Comparison of ENCODE assay signal across 24 cellular contexts in the genomic region with DNA sequence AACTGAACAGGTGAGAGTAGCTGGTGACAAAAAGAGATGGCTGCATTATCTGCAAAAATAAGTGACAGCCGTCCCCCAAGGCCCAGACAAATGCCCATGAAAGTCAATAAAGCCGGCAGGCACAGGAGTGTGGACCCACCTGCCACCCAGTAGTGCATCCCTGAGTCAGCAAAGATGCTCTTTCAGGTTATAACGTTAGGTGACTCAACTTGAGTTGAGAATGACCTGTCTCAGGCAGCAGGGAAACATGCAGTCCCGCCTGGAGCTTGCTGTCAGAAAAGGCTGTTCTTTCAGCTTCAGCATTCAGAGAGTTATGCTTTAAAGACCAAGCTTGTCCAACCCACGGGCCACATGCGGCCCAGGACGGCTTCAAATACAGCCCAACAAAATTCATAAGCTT.
DNase-seq lines count a peak whose midpoint lies in the region; ATAC-seq, FAIRE-seq and TF ChIP-seq lines count a peak whose summit lies in the region.
"Had no signal": no experiment of that assay in that cellular context is flagged by ENCODE, and none has a peak within 500 bp of the region (broad histone marks: within the 10 kb centered on the region; RNA-seq: fewer than 3 reads in every experiment).

No MANE protein-coding gene starts in this region.

- H3K4ac ChIP-seq in H9 (ENCODE audit: low read depth, low read length): no peak overlapping the region

- H3K79me2 ChIP-seq in H9 (ENCODE audit: insufficient read depth, low read length) (no peaks in the 10 kb centered on the region), K562 (ENCODE audit: control insufficient read depth, insufficient read depth, low read length) (no peaks in the 10 kb centered on the region), smooth muscle cell (ENCODE audit: low read depth) (peaks cover 15% of the 10 kb centered on the region)

- no peak overlapping the region for H3K14ac ChIP-seq in H9 (ENCODE audit: insufficient read depth, low read length)

- H3K27me3 ChIP-seq in H9 (ENCODE audit: insufficient read depth, low read length) (no peaks in the 10 kb centered on the region), K562 (ENCODE audit: control insufficient read depth in 2 of 2, insufficient read depth in 2 of 2, low read length in 2 of 2) (peaks cover 32 to 47% of the 10 kb centered on the region in 2 experiments; a peak in 4 of 5 replicates), smooth muscle cell (ENCODE audit: low read depth) (no peaks in the 10 kb centered on the region)
- H3K27me3 ChIP-seq: BLaER1 treated with 17β-estradiol and CSF1 and Interleukin-3, amounts not matched to agents 10 nM and 100 nM had no signal

- H2BK20ac ChIP-seq in H9 (ENCODE audit: low read depth, low read length, poor library complexity, severe bottlenecking): no peak overlapping the region

- peaks cover 31 to 45% of the 10 kb centered on the region in 2 experiments for H3K4me1 Mint-ChIP-seq in H9

- no CpG with 5 or more reads among the region's 7 CpGs for WGBS in H9 (ENCODE audit: extremely low coverage, insufficient read length, low lambda C conversion rate)
- 6% methylated on average over 6 of the region's 7 CpGs for WGBS in K562 (ENCODE audit: insufficient coverage, low coverage, missing lambda C conversion rate)
- WGBS in smooth muscle cell (ENCODE audit: low lambda C conversion rate): 88% methylated on average over 7 of the region's 7 CpGs

- no peak overlapping the region for H3K27ac Mint-ChIP-seq in H9
- H3K27ac Mint-ChIP-seq: CD4-positive, alpha-beta memory T cell; GM23338 had no signal

- no peak for TF ChIP-seq RAD21 in K562 (CRISPR knock-in tag; conservative IDR thresholded peaks at IDR 0.05 in 1 of 2, IDR thresholded peaks at IDR 0.05 in 1 of 2)

- H3K4me1 ChIP-seq in H9 (ENCODE audit: insufficient read depth, low read length) (peaks cover 1% of the 10 kb centered on the region; the same call in 1 of the 2 replicates), K562 (replicated peaks in 1 of 2; ENCODE audit: control insufficient read depth in 2 of 2, insufficient read depth in 2 of 2, low read length in 2 of 2) (peaks cover 0 to 8% of the 10 kb centered on the region in 2 experiments; a peak in 2 of 5 replicates), kidney (ENCODE audit: control insufficient read depth in 1 of 2, insufficient read depth in 1 of 2, low read depth in 1 of 2, low read length in 2 of 2) (no peaks in the 10 kb centered on the region), smooth muscle cell (ENCODE audit: low read depth) (peaks cover 10% of the 10 kb centered on the region)

- FAIRE-seq in K562 (lab: Jason Lieb, UNC) (no peak), kidney (lab: Jason Lieb, UNC) (no peak)
- FAIRE-seq: G401.6, GM12892 had no signal

- H2BK15ac ChIP-seq in H9 (ENCODE audit: low read depth, low read length): no peak overlapping the region

- TF ChIP-seq POLR2A in K562 (conservative IDR thresholded peaks at IDR 0.05): no peak

- POLR2A ChIA-PET in K562 (lab: Yijun Ruan, JAX): no interaction called here

- CTCF ChIA-PET in K562 (lab: Yijun Ruan, JAX; ENCODE audit: low intra/inter-chr PET ratio): no interaction called here

- TF ChIP-seq EP300 in K562 (IDR thresholded peaks at IDR 0.05; ENCODE audit: low read length): no peak

- no peaks in the 10 kb centered on the region for H3K79me1 ChIP-seq in H9 (ENCODE audit: insufficient read depth, low read depth, low read length, poor library complexity, severe bottlenecking)

- ATAC-seq in K562: no peak
- ATAC-seq in HG02885 (IDR thresholded peaks at IDR 0.05; ENCODE audit: poor library complexity, unreplicated experiment): no peak
- ATAC-seq: GM23338, Panc1 had no signal

- H3K9ac ChIP-seq in H9 (ENCODE audit: extremely low read depth, insufficient read length, low read length) (no peak overlapping the region), K562 (ENCODE audit: insufficient read depth in 1 of 2, low read depth in 2 of 2, low read length in 2 of 2) (no peak overlapping the region), kidney (ENCODE audit: low read length in 2 of 2) (no peak overlapping the region), smooth muscle cell (ENCODE audit: low read depth) (no peak overlapping the region)
- H3K9ac ChIP-seq: BLaER1 treated with 17β-estradiol and CSF1 and Interleukin-3, amounts not matched to agents 10 nM and 100 nM had no signal

- H3K4me2 ChIP-seq in H9 (ENCODE audit: insufficient read depth, insufficient read length, low read length): no peak overlapping the region
- H3K4me2 ChIP-seq in K562 (ENCODE audit: insufficient read depth, low read length): no peak overlapping the region
- H3K4me2 ChIP-seq in smooth muscle cell: no peak overlapping the region
- H3K4me2 ChIP-seq: GM23338 had no signal

- H3K9me3 Mint-ChIP-seq in H9: no peaks in the 10 kb centered on the region; a peak in 1 of 5 replicates
- H3K9me3 Mint-ChIP-seq: CD4-positive, alpha-beta memory T cell; GM23338 had no signal

- no peak overlapping the region for H3K18ac ChIP-seq in H9 (ENCODE audit: insufficient read length, low read depth, low read length)

- H3K4me3 ChIP-seq in K562 (no peak overlapping the region), kidney (ENCODE audit: low read length in 2 of 2) (no peak overlapping the region), smooth muscle cell (no peak overlapping the region)
- H3K4me3 ChIP-seq: BLaER1 treated with 17β-estradiol and CSF1 and Interleukin-3, amounts not matched to agents 10 nM and 100 nM; GM23338 had no signal

- H2BK5ac ChIP-seq in H9 (ENCODE audit: insufficient read length, low read length): no peak overlapping the region

- no peaks in the 10 kb centered on the region for H4K20me1 ChIP-seq in H9 (ENCODE audit: control insufficient read depth, insufficient read depth, insufficient read length)
- no peaks in the 10 kb centered on the region for H4K20me1 ChIP-seq in K562 (replicated peaks; ENCODE audit: control insufficient read depth, insufficient read depth, low read length)
- H4K20me1 ChIP-seq in smooth muscle cell (ENCODE audit: low read depth): peaks cover 52% of the 10 kb centered on the region

- H3K27ac ChIP-seq in H9 (ENCODE audit: insufficient read length, low read depth, low read length) (no peak overlapping the region), K562 (ENCODE audit: extremely low read depth, low read depth, low read length) (no peak overlapping the region), kidney (ENCODE audit: low read depth in 2 of 2, low read length in 2 of 2) (no peak overlapping the region), smooth muscle cell (ENCODE audit: low read depth) (peak overlapping the region; percentile 56)
- H3K27ac ChIP-seq: BLaER1 treated with 17β-estradiol and CSF1 and Interleukin-3, amounts not matched to agents 10 nM and 100 nM had no signal

- no peak overlapping the region for H4K5ac ChIP-seq in H9 (ENCODE audit: insufficient read length, low read depth, low read length)

- H2AK5ac ChIP-seq in H9 (ENCODE audit: insufficient read length, low read length): no peak overlapping the region

- intact Hi-C loops in K562 (cut with micrococcal nuclease): loop anchor here (10.0 kb wide), 2 partner anchors 264 to 464 kb away; partner anchors contain the start of genes ANKRD10 and ING1
- intact Hi-C loops in kidney (cut with DNase I): no loop called here

- in situ Hi-C loops in K562 (cut with MboI): no loop called here

- no peaks in the 10 kb centered on the region for H3K9me3 ChIP-seq in H9 (ENCODE audit: control insufficient read depth, low read depth, low read length)
- no peaks in the 10 kb centered on the region for H3K9me3 ChIP-seq in K562 (replicated peaks; ENCODE audit: control insufficient read depth, insufficient read depth, low read depth, low read length)
- no peaks in the 10 kb centered on the region for H3K9me3 ChIP-seq in kidney (ENCODE audit: control insufficient read depth in 1 of 2, low read length in 2 of 2)
- no peaks in the 10 kb centered on the region for H3K9me3 ChIP-seq in smooth muscle cell (replicated peaks; ENCODE audit: low read depth)
- H3K9me3 ChIP-seq: BLaER1 treated with 17β-estradiol and CSF1 and Interleukin-3, amounts not matched to agents 10 nM and 100 nM had no signal

- no peak overlapping the region for H3K4me3 Mint-ChIP-seq in H9
- H3K4me3 Mint-ChIP-seq: CD4-positive, alpha-beta memory T cell; GM23338 had no signal

- no peak for DNase-seq in H9
- no peak for DNase-seq in K562 (ENCODE audit: extremely low read depth in 1 of 4, low spot score in 3 of 4)
- peak; percentile 12 for DNase-seq in kidney
- DNase-seq in smooth muscle cell (lab: John Stamatoyannopoulos, UW; ENCODE audit: unreplicated experiment): no peak
- DNase-seq in COLO668 (lab: John Stamatoyannopoulos, UW; ENCODE audit: unreplicated experiment): no peak
- DNase-seq in DMS53 treated with DMSO at 0.1 percent for 48 hours (lab: John Stamatoyannopoulos, UW; ENCODE audit: unreplicated experiment): no peak
- DNase-seq: Calu3; CD4-positive, alpha-beta memory T cell; DMS153; HCEC 1CT; Karpas-422; NCI-H1694; NCI-H2081; NCI-H2171; NCI-H345; NCI-H524; NCI-H774; NK-92 treated with Interleukin-12 subunit alpha and Interleukin-12 subunit beta, amount 100 ng/mL, for 24 hours had no signal

- no peaks in the 10 kb centered on the region for H3K9me1 ChIP-seq in K562 (ENCODE audit: control insufficient read depth, insufficient read depth, low read length)

- H2AFZ ChIP-seq in H9 (ENCODE audit: low read length): no peak overlapping the region
- no peak overlapping the region for H2AFZ ChIP-seq in K562 (ENCODE audit: low read depth, low read length)
- no peak overlapping the region for H2AFZ ChIP-seq in smooth muscle cell (ENCODE audit: low read depth)
- H2AFZ ChIP-seq: GM23338 had no signal

- no peak overlapping the region for H2BK12ac ChIP-seq in H9 (ENCODE audit: insufficient read length, low read depth, low read length)

- no peaks in the 10 kb centered on the region; the same call in 1 of the 2 replicates for H3K27me3 Mint-ChIP-seq in H9 (ENCODE audit: low read depth)

- TF ChIP-seq CTCF in H9 (conservative IDR thresholded peaks at IDR 0.05) (no peak), K562 (IDR thresholded peaks at IDR 0.05 in 2 of 3, conservative IDR thresholded peaks at IDR 0.05 in 1 of 3; ENCODE audit: insufficient read depth in 2 of 3, low read depth in 1 of 3, low read length in 3 of 3) (no peak), kidney (IDR thresholded peaks at IDR 0.05; ENCODE audit: borderline replicate concordance, extremely low read depth, insufficient read depth) (no peak), smooth muscle cell (IDR thresholded peaks at IDR 0.05; ENCODE audit: borderline replicate concordance, insufficient read depth, poor library complexity, severe bottlenecking) (no peak)

- peaks cover 88% of the 10 kb centered on the region for H3F3A ChIP-seq in smooth muscle cell (ENCODE audit: low read depth)

- no peaks in the 10 kb centered on the region for H3K36me3 ChIP-seq in K562 (ENCODE audit: control insufficient read depth, insufficient read depth, low read length)
- peaks cover 6 to 27% of the 10 kb centered on the region in 2 donors for H3K36me3 ChIP-seq in kidney (ENCODE audit: control insufficient read depth in 1 of 2, insufficient read depth in 2 of 2, low read length in 2 of 2)
- peaks cover 6% of the 10 kb centered on the region for H3K36me3 ChIP-seq in smooth muscle cell (ENCODE audit: low read depth)
- H3K36me3 ChIP-seq: BLaER1 treated with 17β-estradiol and CSF1 and Interleukin-3, amounts not matched to agents 10 nM and 100 nM had no signal

- no peak overlapping the region for H4K91ac ChIP-seq in H9 (ENCODE audit: insufficient read length, low read depth, low read length)

- no peak overlapping the region for H3K23ac ChIP-seq in H9 (ENCODE audit: insufficient read length, low read depth, low read length)

- H2BK120ac ChIP-seq in H9 (ENCODE audit: low read depth, low read length, poor library complexity, severe bottlenecking): no peak overlapping the region

- no TSS peak for BruUV-seq in K562 (replicated peaks; lab: Mats Ljungman, UMichigan)

- H3K36me3 Mint-ChIP-seq in H9 (ENCODE audit: insufficient read depth in 1 of 3, low read depth in 3 of 3): peaks cover 6 to 12% (median 8%) of the 10 kb centered on the region in 3 experiments; a peak in 6 of 7 replicates
- H3K36me3 Mint-ChIP-seq: CD4-positive, alpha-beta memory T cell had no signal

- H3K56ac ChIP-seq in H9 (ENCODE audit: insufficient read length, low read depth, low read length): no peak overlapping the region

- H3K23me2 ChIP-seq in H9 (ENCODE audit: insufficient read length, low read depth, low read length, poor library complexity, severe bottlenecking): no peaks in the 10 kb centered on the region

- no peak overlapping the region for H3T11ph ChIP-seq in H9 (ENCODE audit: low read length)

- peak overlapping the region; percentile 71 for H4K8ac ChIP-seq in H9 (replicated peaks; ENCODE audit: insufficient read length, low read depth, low read length)
